ENCODE assay signal across 27 cellular contexts in the genomic region with DNA sequence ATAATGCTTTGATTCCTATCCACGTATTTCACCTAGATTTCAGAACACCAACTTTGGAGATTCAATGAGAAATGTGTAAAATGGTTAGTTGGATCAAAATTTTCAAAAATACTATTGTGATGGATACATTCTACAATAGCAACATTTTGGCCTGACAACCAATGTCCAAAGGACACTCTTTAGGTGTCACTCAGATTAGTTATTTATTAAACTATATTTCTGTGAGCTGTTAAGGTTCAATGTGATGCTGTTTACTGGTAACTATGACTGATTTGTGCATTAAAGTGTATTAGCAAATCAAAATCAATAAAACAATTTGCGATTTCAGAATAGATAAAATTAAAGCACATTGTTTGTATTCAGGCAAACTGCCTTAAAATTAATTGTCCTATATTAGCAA.
"Had no signal": no experiment of that assay in that cellular context is flagged by ENCODE, and none has a peak within 500 bp of the region (broad histone marks: within the 10 kb centered on the region; RNA-seq: fewer than 3 reads in every experiment).

No MANE protein-coding gene starts in this region.

- H3K27me3 ChIP-seq: colonic mucosa, dorsolateral prefrontal cortex, esophagus muscularis mucosa, esophagus squamous epithelium, foreskin keratinocyte, gastrocnemius medialis, gastroesophageal sphincter, heart left ventricle had no signal

- H3K9me3 ChIP-seq: colonic mucosa, esophagus muscularis mucosa, esophagus squamous epithelium, gastrocnemius medialis, gastroesophageal sphincter, heart left ventricle had no signal

- H3K4me3 ChIP-seq: colonic mucosa, coronary artery, dorsolateral prefrontal cortex, esophagus muscularis mucosa, esophagus squamous epithelium, gastrocnemius medialis, gastroesophageal sphincter, heart left ventricle had no signal

- ATAC-seq: effector memory CD8-positive, alpha-beta T cell; esophagus mucosa; foreskin keratinocyte; gastrocnemius medialis; gastroesophageal sphincter; heart left ventricle had no signal

- H3K27ac ChIP-seq: colonic mucosa, coronary artery, epithelial cell of prostate, esophagus muscularis mucosa, esophagus squamous epithelium, foreskin keratinocyte, gastrocnemius medialis, gastroesophageal sphincter, heart left ventricle had no signal

- H3K4me1 ChIP-seq: colonic mucosa, esophagus squamous epithelium, foreskin keratinocyte, gastrocnemius medialis had no signal

- FAIRE-seq: colon, endometrium, endothelial cell of umbilical vein, frontal cortex had no signal

- H3K36me3 ChIP-seq: colonic mucosa, esophagus muscularis mucosa, esophagus squamous epithelium, gastrocnemius medialis, gastroesophageal sphincter, heart left ventricle had no signal

- DNase-seq: colonic mucosa; cortex of kidney; dermis blood vessel endothelial cell; dorsolateral prefrontal cortex; effector CD4-positive, alpha-beta T cell; effector CD8-positive, alpha-beta T cell; effector memory CD4-positive, alpha-beta T cell; effector memory CD8-positive, alpha-beta T cell; endodermal cell; erythroblast; esophagus squamous epithelium; foreskin fibroblast; foreskin keratinocyte; foreskin melanocyte; gastrocnemius medialis; glutamatergic neuron; head of caudate nucleus; heart left ventricle had no signal
